3 cellular contexts compared by ENCODE assay signal in genomic region chr1:238272145-238272544, GRCh38.
"Had no signal": no experiment of that assay in that cellular context is flagged by ENCODE, and none has a peak within 500 bp of the region (broad histone marks: within the 10 kb centered on the region; RNA-seq: fewer than 3 reads in every experiment).

No MANE protein-coding gene starts in this region.

- ATAC-seq: GM12878 had no signal

- H3K4me3 ChIP-seq: GM12878 had no signal

- DNase-seq: GDM1, GF-D8 had no signal
